Comparison of ENCODE assay signal across 8 cellular contexts in genomic region chr11:31817054-31817620, GRCh38. TPM values are rescaled to one million over a fixed set of nuclear protein-coding genes. Genes with fewer than 3 reads are reported as not detected.
DNase-seq lines count a peak whose midpoint lies in the region; ATAC-seq lines count a peak whose summit lies in the region.

No MANE protein-coding gene starts in this region.

- H3K9ac ChIP-seq in ES-I3 (ENCODE audit: low read depth, low read length) = peak overlapping the region; percentile 26; the same call in 1 of the 2 replicates

- no peaks in the 10 kb centered on the region for H3K9me3 ChIP-seq in ES-I3 (ENCODE audit: control insufficient read depth, insufficient read depth, low read length)

- DNase-seq in A172 (ENCODE audit: low spot score) (peak; percentile 5), left colon (no peak), activated gamma-delta T cell (lab: John Stamatoyannopoulos, UW) (no peak), SHP77 treated with DMSO at 0.1 percent for 48 hours (lab: John Stamatoyannopoulos, UW) (no peak)
- DNase-seq in activated T-cell treated with anti-CD3 and anti-CD28 coated beads, Interleukin-2, amount 50 U/mL, for 48 hours = peak; percentile 29 to 48

- ATAC-seq in left colon (peak; percentile 21), HG03025 (IDR thresholded peaks at IDR 0.05; ENCODE audit: low FRiP score, unreplicated experiment) (no peak), HG02981 (IDR thresholded peaks at IDR 0.05; ENCODE audit: unreplicated experiment) (no peak)

- intact Hi-C loops in left colon (cut with DNase I, micrococcal nuclease) = no loop called here

- H3K4me1 ChIP-seq in ES-I3 (ENCODE audit: insufficient read depth, low read length) = peaks cover 16% of the 10 kb centered on the region

- H3K36me3 ChIP-seq in ES-I3 (ENCODE audit: insufficient read depth, low read length) = no peaks in the 10 kb centered on the region

RNA-seq across cellular contexts. Expression of gene PAX6, which starts 6.0 kb away (rescaled TPM):
- total RNA-seq in A172 (2014; rRNA removed; shearing (Covaris generic)) = 0.14 and 2.3 TPM in 2 replicates
- total RNA-seq in left colon = 1 to 10 TPM; 1.5 to 1.8 TPM

Comparison
In these comparisons a context has a peak if more than half of its experiments do, and no peak if none do; other contexts are left out.
1. DNase-seq: peak in A172 (single experiment) and activated T-cell treated with anti-CD3 and anti-CD28 coated beads, Interleukin-2, amount 50 U/mL, for 48 hours (2 of 2); none in left colon (0 of 2), activated gamma-delta T cell (single experiment) and SHP77 treated with DMSO at 0.1 percent for 48 hours (single experiment).